In the genomic region with DNA sequence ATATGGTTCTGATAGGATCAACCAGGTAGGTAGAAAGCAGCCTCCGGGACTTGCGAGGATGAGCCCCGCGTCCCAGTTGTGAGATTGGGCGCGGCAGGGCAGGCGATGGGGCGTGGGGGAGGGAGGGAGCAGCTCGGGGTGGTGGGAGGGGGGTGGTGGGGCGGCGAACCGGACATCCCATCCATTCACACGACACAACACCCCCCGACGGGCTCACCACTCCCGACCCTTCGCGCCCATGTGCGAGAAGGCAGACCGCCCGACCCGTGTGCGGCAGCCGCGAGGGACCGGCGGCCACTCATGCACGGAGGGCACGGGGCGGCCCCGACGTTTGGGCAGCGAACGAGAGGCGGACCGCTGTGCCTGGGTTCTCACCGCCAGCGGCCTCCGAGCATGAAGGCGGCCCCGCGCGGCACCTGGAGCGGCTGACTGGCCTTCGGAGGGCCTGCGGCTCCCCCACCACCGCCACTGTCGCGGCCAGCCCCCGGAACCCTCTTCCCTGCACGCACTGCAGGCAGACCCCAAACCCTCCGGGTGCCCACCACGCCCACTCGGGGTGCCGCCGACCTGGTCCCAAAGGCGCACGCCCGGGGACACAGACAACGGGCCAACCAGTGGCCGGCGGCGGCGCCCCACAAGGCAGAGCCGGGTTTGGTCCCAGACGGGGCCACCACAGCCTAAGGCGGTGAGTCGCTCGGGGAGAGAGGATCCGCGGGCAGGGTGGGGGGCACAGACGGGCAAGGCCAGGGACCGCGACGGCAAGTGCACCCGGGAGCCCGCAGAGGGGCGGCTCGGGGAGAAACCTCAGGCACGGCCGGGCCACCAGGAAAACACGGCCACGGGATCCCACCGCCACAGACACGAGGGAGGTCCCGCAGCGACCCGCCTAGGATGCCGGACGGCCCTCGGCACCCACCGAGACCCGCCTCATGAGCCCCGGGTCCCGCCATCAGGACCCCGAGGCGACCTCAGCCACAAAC, we compare ENCODE assay signal across 17 cellular contexts.
"Had no signal": no experiment of that assay in that cellular context is flagged by ENCODE, and none has a peak within 500 bp of the region (broad histone marks: within the 10 kb centered on the region; RNA-seq: fewer than 3 reads in every experiment).

No MANE protein-coding gene starts in this region.

- H3K36me3 ChIP-seq: lower lobe of right lung, right atrium auricular region, tibial artery, WERI-Rb-1 had no signal

- H3K9me3 ChIP-seq: lower lobe of right lung, right atrium auricular region had no signal

- H3K4me1 ChIP-seq: foreskin keratinocyte, lower lobe of right lung, right atrium auricular region, tibial artery had no signal

- H3K4me3 Mint-ChIP-seq: activated naive CD4-positive, alpha-beta T cell treated with anti-CD3 and anti-CD28 coated beads, Interleukin-2, amount 50 U/mL, for 24 hours; activated T-cell treated with anti-CD3 and anti-CD28 coated beads, Interleukin-2, amount 50 U/mL, for 72 hours; endodermal cell; nephron had no signal

- H3K27me3 ChIP-seq: foreskin keratinocyte had no signal

- H3K4me1 Mint-ChIP-seq: activated naive CD4-positive, alpha-beta T cell treated with anti-CD3 and anti-CD28 coated beads, Interleukin-2, amount 50 U/mL, for 24 hours; endodermal cell; nephron had no signal

- H3K27ac ChIP-seq: dorsolateral prefrontal cortex, epithelial cell of prostate, foreskin keratinocyte, lower lobe of right lung, right atrium auricular region, tibial artery, WERI-Rb-1 had no signal

- H3K27ac Mint-ChIP-seq: activated naive CD4-positive, alpha-beta T cell treated with anti-CD3 and anti-CD28 coated beads, Interleukin-2, amount 50 U/mL, for 24 hours; activated T-cell treated with anti-CD3 and anti-CD28 coated beads, Interleukin-2, amount 50 U/mL, for 72 hours; endodermal cell; nephron; progenitor cell of endocrine pancreas had no signal

- H3K27me3 Mint-ChIP-seq: progenitor cell of endocrine pancreas had no signal

- DNase-seq: activated CD4-positive, alpha-beta T cell treated with anti-CD3 and anti-CD28 coated beads, Interleukin-2, amount 50 U/mL, for 4 hours; activated gamma-delta T cell; activated T-cell treated with anti-CD3 and anti-CD28 coated beads, Interleukin-2, amount 50 U/mL, for 72 hours; foreskin keratinocyte; lower lobe of right lung; stimulated activated naive CD8-positive, alpha-beta T cell treated with anti-CD3 and anti-CD28 coated beads, Interleukin-15, Interleukin-2, amounts not matched to agents 100 U/mL and 50 U/mL, for 24 hours; SW 1271; T-helper 2 cell; tibial artery; WERI-Rb-1 had no signal

- H3K4me3 ChIP-seq: lower lobe of right lung, right atrium auricular region, tibial artery had no signal
